ENCODE assay signal across 2 cellular contexts in genomic region chr19:1739960-1740629, GRCh38.
A peak's percentile ranks its signal among the peaks of the same experiment; 100 is the strongest.
TF ChIP-seq lines count a peak whose summit lies in the region.

No MANE protein-coding gene starts in this region.

TF ChIP-seq in HEK293, 187 proteins besides CTCF, POLR2A, EP300 and RAD21:
- TF ChIP-seq RBAK (tag by site-specific recombination; IDR thresholded peaks at IDR 0.05) (peak; percentile 91), FEZF1 (tag by site-specific recombination; IDR thresholded peaks at IDR 0.05) (no peak), ZNF169 (tag by site-specific recombination; IDR thresholded peaks at IDR 0.05) (no peak), ZNF48 (tag by site-specific recombination; IDR thresholded peaks at IDR 0.05) (no peak), ZNF121 (tag by site-specific recombination; IDR thresholded peaks at IDR 0.05) (peak; percentile 82), ZNF843 (tag by site-specific recombination; IDR thresholded peaks at IDR 0.05) (no peak)
- TF ChIP-seq, protein P1, sequence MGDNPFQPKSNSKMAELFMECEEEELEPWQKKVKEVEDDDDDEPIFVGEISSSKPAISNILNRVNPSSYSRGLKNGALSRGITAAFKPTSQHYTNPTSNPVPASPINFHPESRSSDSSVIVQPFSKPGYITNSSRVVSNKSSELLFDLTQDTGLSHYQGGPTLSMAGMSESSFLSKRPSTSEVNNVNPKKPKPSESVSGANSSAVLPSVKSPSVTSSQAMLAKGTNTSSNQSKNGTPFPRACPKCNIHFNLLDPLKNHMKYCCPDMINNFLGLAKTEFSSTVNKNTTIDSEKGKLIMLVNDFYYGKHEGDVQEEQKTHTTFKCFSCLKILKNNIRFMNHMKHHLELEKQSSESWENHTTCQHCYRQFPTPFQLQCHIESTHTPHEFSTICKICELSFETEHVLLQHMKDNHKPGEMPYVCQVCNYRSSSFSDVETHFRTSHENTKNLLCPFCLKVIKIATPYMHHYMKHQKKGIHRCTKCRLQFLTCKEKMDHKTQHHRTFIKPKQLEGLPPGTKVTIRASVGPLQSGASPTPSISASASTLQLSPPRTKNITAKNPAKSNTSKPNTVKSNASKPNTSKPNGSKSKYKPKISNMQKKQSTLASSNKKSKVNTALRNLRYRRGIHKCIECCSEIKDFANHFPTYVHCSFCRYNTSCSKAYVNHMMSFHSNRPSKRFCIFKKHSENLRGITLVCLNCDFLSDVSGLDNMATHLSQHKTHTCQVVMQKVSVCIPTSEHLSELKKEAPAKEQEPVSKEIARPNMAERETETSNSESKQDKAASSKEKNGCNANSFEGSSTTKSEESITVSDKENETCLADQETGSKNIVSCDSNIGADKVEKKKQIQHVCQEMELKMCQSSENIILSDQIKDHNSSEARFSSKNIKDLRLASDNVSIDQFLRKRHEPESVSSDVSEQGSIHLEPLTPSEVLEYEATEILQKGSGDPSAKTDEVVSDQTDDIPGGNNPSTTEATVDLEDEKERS (tag by site-specific recombination; IDR thresholded peaks at IDR 0.05) = 0 out of 2 replicates have a peak, but pooled peaks have one; percentile 59

TF ChIP-seq in K562, 482 proteins besides CTCF, POLR2A, EP300 and RAD21:
- 0 out of 3 replicates have a peak, but pooled peaks of 1 of the 2 experiments have one; percentile 25 for TF ChIP-seq CBX3 (IDR thresholded peaks at IDR 0.05; ENCODE audit: borderline replicate concordance in 1 of 2, low read length in 2 of 2)
- TF ChIP-seq BCLAF1 (IDR thresholded peaks at IDR 0.05; ENCODE audit: borderline replicate concordance in 1 of 2, control insufficient read depth in 1 of 2, low read depth in 2 of 2, low read length in 1 of 2) = no peak
- no peak for TF ChIP-seq RFX5 (IDR thresholded peaks at IDR 0.05; ENCODE audit: low read depth, low read length)
- TF ChIP-seq ZNF175 (CRISPR knock-in tag; IDR thresholded peaks at IDR 0.05; ENCODE audit: low read depth) = no peak
- peak; percentile 94 for TF ChIP-seq ZNF121 (CRISPR knock-in tag; conservative IDR thresholded peaks at IDR 0.05)
- TF ChIP-seq ID3 (CRISPR knock-in tag; IDR thresholded peaks at IDR 0.05) = no peak
- TF ChIP-seq ID3 (tag; IDR thresholded peaks at IDR 0.05) = no peak
- TF ChIP-seq RBBP5 (IDR thresholded peaks at IDR 0.05; ENCODE audit: borderline replicate concordance, insufficient read depth, low read length, poor library complexity, severe bottlenecking) = no peak
- no peak for TF ChIP-seq BRD4 (IDR thresholded peaks at IDR 0.05)
- no peak for TF ChIP-seq ZNF444 (CRISPR knock-in tag; IDR thresholded peaks at IDR 0.05)
- no peak for TF ChIP-seq KDM5B (IDR thresholded peaks at IDR 0.05; ENCODE audit: insufficient replicate concordance, low read depth, low read length)
- TF ChIP-seq RBM39 (optimal IDR thresholded peaks at IDR 0.05; ENCODE audit: low read depth, low read length) = no peak
- no peak for TF ChIP-seq KAT7 (CRISPR knock-in tag; IDR thresholded peaks at IDR 0.05; ENCODE audit: borderline replicate concordance)
- TF ChIP-seq RHOXF2B (CRISPR knock-in tag; conservative IDR thresholded peaks at IDR 0.05) = no peak
- peak; percentile 48; the same call in 1 of the 2 replicates for TF ChIP-seq BCOR (IDR thresholded peaks at IDR 0.05)
- peak; percentile 47 for TF ChIP-seq RBM25 (IDR thresholded peaks at IDR 0.05; ENCODE audit: low read depth, low read length, severe bottlenecking)
- no peak for TF ChIP-seq SNRNP70 (optimal IDR thresholded peaks at IDR 0.05; ENCODE audit: low read depth, low read length)
- no peak for TF ChIP-seq MAFG (tag; conservative IDR thresholded peaks at IDR 0.05)
- 0 out of 4 replicates have a peak, but pooled peaks of 1 of the 2 experiments have one; percentile 6 for TF ChIP-seq KDM1A (IDR thresholded peaks at IDR 0.05)
- TF ChIP-seq, protein P2, sequence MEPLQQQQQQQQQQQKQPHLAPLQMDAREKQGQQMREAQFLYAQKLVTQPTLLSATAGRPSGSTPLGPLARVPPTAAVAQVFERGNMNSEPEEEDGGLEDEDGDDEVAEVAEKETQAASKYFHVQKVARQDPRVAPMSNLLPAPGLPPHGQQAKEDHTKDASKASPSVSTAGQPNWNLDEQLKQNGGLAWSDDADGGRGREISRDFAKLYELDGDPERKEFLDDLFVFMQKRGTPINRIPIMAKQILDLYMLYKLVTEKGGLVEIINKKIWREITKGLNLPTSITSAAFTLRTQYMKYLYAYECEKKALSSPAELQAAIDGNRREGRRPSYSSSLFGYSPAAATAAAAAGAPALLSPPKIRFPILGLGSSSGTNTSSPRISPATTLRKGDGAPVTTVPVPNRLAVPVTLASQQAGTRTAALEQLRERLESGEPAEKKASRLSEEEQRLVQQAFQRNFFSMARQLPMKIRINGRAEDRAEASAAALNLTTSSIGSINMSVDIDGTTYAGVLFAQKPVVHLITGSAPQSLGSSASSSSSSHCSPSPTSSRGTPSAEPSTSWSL (CRISPR knock-in tag; IDR thresholded peaks at IDR 0.05; ENCODE audit: borderline replicate concordance) = no peak
- TF ChIP-seq GATAD2A (IDR thresholded peaks at IDR 0.05) = no peak
- TF ChIP-seq FOSL1 (tag; conservative IDR thresholded peaks at IDR 0.05) = no peak
- no peak for TF ChIP-seq SOX6 (IDR thresholded peaks at IDR 0.05)
- TF ChIP-seq ZKSCAN1 (IDR thresholded peaks at IDR 0.05; ENCODE audit: low read depth, low read length) = no peak
- no peak for TF ChIP-seq PATZ1 (CRISPR knock-in tag; IDR thresholded peaks at IDR 0.05; ENCODE audit: borderline replicate concordance)
